In the genomic region with DNA sequence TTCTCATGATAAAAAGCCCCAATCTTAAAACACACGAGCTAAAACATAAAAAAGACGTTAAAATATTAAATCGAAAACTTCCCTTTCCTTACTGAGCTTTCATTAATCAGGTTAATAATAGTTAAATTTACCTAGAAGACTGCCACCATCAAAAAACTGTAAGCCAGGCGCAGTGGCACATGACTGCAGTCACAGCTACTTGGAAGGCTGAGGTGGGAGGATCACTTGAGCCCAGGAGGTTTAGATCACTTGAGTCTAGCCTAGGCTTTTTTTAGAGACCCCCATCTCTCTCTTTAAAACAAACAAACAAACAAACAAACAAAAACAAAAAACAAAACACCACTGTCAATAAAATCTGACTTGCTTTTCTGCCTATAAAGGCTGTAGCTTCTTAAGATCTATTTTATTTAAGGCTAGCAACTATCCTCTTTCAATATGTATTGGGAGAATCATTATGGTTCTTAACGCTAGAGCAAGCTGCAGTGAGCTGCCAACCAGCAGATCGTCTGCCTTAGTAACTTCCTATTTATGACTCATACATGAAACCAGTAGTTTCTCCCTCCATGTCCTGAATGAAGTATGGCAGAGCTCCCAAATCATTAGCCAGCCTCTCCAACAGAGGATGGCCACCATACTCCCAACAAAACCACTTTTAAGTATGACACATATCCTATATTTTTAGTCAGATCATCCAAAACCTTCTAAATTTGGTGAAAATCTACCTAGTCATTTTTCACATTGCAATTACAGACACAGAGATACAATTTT, we compare ENCODE assay signal across 1 cellular context.
TF ChIP-seq lines count a peak whose summit lies in the region.

No MANE protein-coding gene starts in this region.

TF ChIP-seq in HEK293, 187 proteins besides CTCF, POLR2A, EP300 and RAD21 (continued from another document and continues in another):
- TF ChIP-seq PATZ1 (tag by site-specific recombination; IDR thresholded peaks at IDR 0.05) (0 out of 2 replicates have a peak, but pooled peaks have one; percentile 34), ZNF544 (tag by site-specific recombination; IDR thresholded peaks at IDR 0.05) (no peak), ZNF155 (tag by site-specific recombination; IDR thresholded peaks at IDR 0.05) (no peak), ZNF664 (tag by site-specific recombination; IDR thresholded peaks at IDR 0.05) (peak; percentile 53; the same call in 1 of the 2 replicates), ZNF670 (tag by site-specific recombination; IDR thresholded peaks at IDR 0.05; ENCODE audit: low read depth) (no peak), ZNF433 (tag by site-specific recombination; IDR thresholded peaks at IDR 0.05; ENCODE audit: low read depth) (no peak), YY2 (tag by site-specific recombination; IDR thresholded peaks at IDR 0.05) (no peak), SETDB1 (IDR thresholded peaks at IDR 0.05; ENCODE audit: insufficient read length, low read length) (no peak), SCRT1 (tag by site-specific recombination; IDR thresholded peaks at IDR 0.05; ENCODE audit: borderline replicate concordance) (no peak), ZFP69B (tag by site-specific recombination; IDR thresholded peaks at IDR 0.05) (no peak), ZNF132 (tag by site-specific recombination; IDR thresholded peaks at IDR 0.05; ENCODE audit: borderline replicate concordance) (no peak), ZBTB17 (tag by site-specific recombination; IDR thresholded peaks at IDR 0.05) (peak; percentile 81), ZNF24 (tag by site-specific recombination; IDR thresholded peaks at IDR 0.05) (0 out of 2 replicates have a peak, but pooled peaks have one; percentile 22), PRDM10 (tag by site-specific recombination; IDR thresholded peaks at IDR 0.05) (peak; percentile 52), ZNF391 (tag by site-specific recombination; IDR thresholded peaks at IDR 0.05; ENCODE audit: borderline replicate concordance, low read depth) (no peak), MZF1 (tag by site-specific recombination; IDR thresholded peaks at IDR 0.05; ENCODE audit: borderline replicate concordance) (0 out of 2 replicates have a peak, but pooled peaks have one; percentile 41), PRDM1 (tag by site-specific recombination; IDR thresholded peaks at IDR 0.05) (no peak), ZNF138 (tag by site-specific recombination; IDR thresholded peaks at IDR 0.05; ENCODE audit: borderline replicate concordance) (no peak), ZNF23 (tag by site-specific recombination; IDR thresholded peaks at IDR 0.05; ENCODE audit: borderline replicate concordance) (no peak), ZNF354C (tag by site-specific recombination; IDR thresholded peaks at IDR 0.05; ENCODE audit: borderline replicate concordance, low read depth) (no peak), ZNF292 (tag by site-specific recombination; IDR thresholded peaks at IDR 0.05; ENCODE audit: borderline replicate concordance, low read depth) (no peak), ZNF223 (tag by site-specific recombination; IDR thresholded peaks at IDR 0.05) (no peak), ZBTB44 (tag by site-specific recombination; IDR thresholded peaks at IDR 0.05) (no peak)
- TF ChIP-seq, protein P1, sequence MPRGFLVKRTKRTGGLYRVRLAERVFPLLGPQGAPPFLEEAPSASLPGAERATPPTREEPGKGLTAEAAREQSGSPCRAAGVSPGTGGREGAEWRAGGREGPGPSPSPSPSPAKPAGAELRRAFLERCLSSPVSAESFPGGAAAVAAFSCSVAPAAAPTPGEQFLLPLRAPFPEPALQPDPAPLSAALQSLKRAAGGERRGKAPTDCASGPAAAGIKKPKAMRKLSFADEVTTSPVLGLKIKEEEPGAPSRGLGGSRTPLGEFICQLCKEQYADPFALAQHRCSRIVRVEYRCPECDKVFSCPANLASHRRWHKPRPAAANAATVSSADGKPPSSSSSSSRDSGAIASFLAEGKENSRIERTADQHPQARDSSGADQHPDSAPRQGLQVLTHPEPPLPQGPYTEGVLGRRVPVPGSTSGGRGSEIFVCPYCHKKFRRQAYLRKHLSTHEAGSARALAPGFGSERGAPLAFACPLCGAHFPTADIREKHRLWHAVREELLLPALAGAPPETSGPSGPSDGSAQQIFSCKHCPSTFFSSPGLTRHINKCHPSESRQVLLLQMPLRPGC (tag by site-specific recombination; IDR thresholded peaks at IDR 0.05): no peak
- TF ChIP-seq, protein P2, sequence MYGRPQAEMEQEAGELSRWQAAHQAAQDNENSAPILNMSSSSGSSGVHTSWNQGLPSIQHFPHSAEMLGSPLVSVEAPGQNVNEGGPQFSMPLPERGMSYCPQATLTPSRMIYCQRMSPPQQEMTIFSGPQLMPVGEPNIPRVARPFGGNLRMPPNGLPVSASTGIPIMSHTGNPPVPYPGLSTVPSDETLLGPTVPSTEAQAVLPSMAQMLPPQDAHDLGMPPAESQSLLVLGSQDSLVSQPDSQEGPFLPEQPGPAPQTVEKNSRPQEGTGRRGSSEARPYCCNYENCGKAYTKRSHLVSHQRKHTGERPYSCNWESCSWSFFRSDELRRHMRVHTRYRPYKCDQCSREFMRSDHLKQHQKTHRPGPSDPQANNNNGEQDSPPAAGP (tag by site-specific recombination; IDR thresholded peaks at IDR 0.05): no peak
- TF ChIP-seq, protein P3, sequence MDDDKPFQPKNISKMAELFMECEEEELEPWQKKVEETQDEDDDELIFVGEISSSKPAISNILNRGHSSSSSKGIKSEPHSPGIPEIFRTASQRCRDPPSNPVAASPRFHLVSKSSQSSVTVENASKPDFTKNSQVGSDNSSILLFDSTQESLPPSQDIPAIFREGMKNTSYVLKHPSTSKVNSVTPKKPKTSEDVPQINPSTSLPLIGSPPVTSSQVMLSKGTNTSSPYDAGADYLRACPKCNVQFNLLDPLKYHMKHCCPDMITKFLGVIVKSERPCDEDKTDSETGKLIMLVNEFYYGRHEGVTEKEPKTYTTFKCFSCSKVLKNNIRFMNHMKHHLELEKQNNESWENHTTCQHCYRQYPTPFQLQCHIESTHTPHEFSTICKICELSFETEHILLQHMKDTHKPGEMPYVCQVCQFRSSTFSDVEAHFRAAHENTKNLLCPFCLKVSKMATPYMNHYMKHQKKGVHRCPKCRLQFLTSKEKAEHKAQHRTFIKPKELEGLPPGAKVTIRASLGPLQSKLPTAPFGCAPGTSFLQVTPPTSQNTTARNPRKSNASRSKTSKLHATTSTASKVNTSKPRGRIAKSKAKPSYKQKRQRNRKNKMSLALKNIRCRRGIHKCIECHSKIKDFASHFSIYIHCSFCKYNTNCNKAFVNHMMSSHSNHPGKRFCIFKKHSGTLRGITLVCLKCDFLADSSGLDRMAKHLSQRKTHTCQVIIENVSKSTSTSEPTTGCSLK (tag by site-specific recombination; IDR thresholded peaks at IDR 0.05): no peak
- TF ChIP-seq, protein P4, sequence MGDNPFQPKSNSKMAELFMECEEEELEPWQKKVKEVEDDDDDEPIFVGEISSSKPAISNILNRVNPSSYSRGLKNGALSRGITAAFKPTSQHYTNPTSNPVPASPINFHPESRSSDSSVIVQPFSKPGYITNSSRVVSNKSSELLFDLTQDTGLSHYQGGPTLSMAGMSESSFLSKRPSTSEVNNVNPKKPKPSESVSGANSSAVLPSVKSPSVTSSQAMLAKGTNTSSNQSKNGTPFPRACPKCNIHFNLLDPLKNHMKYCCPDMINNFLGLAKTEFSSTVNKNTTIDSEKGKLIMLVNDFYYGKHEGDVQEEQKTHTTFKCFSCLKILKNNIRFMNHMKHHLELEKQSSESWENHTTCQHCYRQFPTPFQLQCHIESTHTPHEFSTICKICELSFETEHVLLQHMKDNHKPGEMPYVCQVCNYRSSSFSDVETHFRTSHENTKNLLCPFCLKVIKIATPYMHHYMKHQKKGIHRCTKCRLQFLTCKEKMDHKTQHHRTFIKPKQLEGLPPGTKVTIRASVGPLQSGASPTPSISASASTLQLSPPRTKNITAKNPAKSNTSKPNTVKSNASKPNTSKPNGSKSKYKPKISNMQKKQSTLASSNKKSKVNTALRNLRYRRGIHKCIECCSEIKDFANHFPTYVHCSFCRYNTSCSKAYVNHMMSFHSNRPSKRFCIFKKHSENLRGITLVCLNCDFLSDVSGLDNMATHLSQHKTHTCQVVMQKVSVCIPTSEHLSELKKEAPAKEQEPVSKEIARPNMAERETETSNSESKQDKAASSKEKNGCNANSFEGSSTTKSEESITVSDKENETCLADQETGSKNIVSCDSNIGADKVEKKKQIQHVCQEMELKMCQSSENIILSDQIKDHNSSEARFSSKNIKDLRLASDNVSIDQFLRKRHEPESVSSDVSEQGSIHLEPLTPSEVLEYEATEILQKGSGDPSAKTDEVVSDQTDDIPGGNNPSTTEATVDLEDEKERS (tag by site-specific recombination; IDR thresholded peaks at IDR 0.05): no peak
- TF ChIP-seq, protein P5, sequence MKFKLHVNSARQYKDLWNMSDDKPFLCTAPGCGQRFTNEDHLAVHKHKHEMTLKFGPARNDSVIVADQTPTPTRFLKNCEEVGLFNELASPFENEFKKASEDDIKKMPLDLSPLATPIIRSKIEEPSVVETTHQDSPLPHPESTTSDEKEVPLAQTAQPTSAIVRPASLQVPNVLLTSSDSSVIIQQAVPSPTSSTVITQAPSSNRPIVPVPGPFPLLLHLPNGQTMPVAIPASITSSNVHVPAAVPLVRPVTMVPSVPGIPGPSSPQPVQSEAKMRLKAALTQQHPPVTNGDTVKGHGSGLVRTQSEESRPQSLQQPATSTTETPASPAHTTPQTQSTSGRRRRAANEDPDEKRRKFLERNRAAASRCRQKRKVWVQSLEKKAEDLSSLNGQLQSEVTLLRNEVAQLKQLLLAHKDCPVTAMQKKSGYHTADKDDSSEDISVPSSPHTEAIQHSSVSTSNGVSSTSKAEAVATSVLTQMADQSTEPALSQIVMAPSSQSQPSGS (tag by site-specific recombination; IDR thresholded peaks at IDR 0.05; ENCODE audit: low read depth): no peak
- TF ChIP-seq, protein P6, sequence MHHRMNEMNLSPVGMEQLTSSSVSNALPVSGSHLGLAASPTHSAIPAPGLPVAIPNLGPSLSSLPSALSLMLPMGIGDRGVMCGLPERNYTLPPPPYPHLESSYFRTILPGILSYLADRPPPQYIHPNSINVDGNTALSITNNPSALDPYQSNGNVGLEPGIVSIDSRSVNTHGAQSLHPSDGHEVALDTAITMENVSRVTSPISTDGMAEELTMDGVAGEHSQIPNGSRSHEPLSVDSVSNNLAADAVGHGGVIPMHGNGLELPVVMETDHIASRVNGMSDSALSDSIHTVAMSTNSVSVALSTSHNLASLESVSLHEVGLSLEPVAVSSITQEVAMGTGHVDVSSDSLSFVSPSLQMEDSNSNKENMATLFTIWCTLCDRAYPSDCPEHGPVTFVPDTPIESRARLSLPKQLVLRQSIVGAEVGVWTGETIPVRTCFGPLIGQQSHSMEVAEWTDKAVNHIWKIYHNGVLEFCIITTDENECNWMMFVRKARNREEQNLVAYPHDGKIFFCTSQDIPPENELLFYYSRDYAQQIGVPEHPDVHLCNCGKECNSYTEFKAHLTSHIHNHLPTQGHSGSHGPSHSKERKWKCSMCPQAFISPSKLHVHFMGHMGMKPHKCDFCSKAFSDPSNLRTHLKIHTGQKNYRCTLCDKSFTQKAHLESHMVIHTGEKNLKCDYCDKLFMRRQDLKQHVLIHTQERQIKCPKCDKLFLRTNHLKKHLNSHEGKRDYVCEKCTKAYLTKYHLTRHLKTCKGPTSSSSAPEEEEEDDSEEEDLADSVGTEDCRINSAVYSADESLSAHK (tag by site-specific recombination; IDR thresholded peaks at IDR 0.05): no peak
